12 cellular contexts compared by ENCODE assay signal in the genomic region with DNA sequence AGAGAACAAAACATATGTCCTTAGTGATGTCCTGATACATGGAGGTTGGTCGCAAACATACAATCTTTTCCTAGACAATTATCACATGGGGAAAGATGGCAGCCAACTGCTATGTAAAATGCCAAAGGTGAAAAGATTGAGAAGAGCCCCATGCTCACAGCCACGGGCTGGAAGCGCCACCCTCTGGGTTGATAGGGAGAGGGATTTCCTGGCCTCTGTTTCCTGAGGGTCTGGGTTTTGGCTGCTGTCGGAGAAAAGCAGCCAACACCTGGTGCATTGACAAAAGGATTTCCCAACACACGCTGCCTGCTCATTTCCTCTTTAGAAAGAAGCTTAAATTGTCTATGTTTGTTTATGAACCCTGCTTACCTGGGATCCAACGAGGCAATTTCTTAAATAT. TPM values are rescaled to one million over a fixed set of nuclear protein-coding genes. Genes with fewer than 3 reads are reported as not detected.
DNase-seq lines count a peak whose midpoint lies in the region; ATAC-seq and TF ChIP-seq lines count a peak whose summit lies in the region.
"Had no signal": no experiment of that assay in that cellular context is flagged by ENCODE, and none has a peak within 500 bp of the region (broad histone marks: within the 10 kb centered on the region; RNA-seq: fewer than 3 reads in every experiment).

No MANE protein-coding gene starts in this region.

- no peak overlapping the region for H3K4me3 Mint-ChIP-seq in H9
- no peak overlapping the region for H3K4me3 Mint-ChIP-seq in brain
- H3K4me3 Mint-ChIP-seq: dendritic cell treated with granulocyte-macrophage colony-stimulating factor and Interleukin-4, amounts not matched to agents 40 ng/mL and 50 ng/mL, for 4 days had no signal

- H3K9me3 Mint-ChIP-seq in H9 = 0 out of 5 replicates have a peak, but pooled peaks cover 0 to under 1% of the 10 kb centered on the region in 2 experiments
- peaks cover 0 to 1% (median 0%) of the 10 kb centered on the region in 5 experiments for H3K9me3 Mint-ChIP-seq in brain
- H3K9me3 Mint-ChIP-seq: dendritic cell treated with granulocyte-macrophage colony-stimulating factor and Interleukin-4, amounts not matched to agents 40 ng/mL and 50 ng/mL, for 4 days had no signal

- H3K27me3 ChIP-seq in H9 (ENCODE audit: insufficient read depth, low read length) (no peaks in the 10 kb centered on the region), left lung (no peaks in the 10 kb centered on the region)
- H3K27me3 ChIP-seq: foreskin keratinocyte, thyroid gland had no signal

- H4K8ac ChIP-seq in H9 (replicated peaks; ENCODE audit: insufficient read length, low read depth, low read length) = no peak overlapping the region

- TF ChIP-seq CTCF in GM10266 (IDR thresholded peaks at IDR 0.05; ENCODE audit: control insufficient read depth, insufficient read depth, low read depth, missing control alignments) (peak; percentile 19), H9 (conservative IDR thresholded peaks at IDR 0.05) (peak; percentile 74), brain (conservative IDR thresholded peaks at IDR 0.05) (peak; percentile 38 to 48), left lung (IDR thresholded peaks at IDR 0.05) (no peak)

- no peak overlapping the region for H2BK15ac ChIP-seq in H9 (ENCODE audit: low read depth, low read length)

- H3K9me3 ChIP-seq in H9 (ENCODE audit: control insufficient read depth, low read depth, low read length) = no peaks in the 10 kb centered on the region
- H3K9me3 ChIP-seq in left lung = no peaks in the 10 kb centered on the region
- H3K9me3 ChIP-seq: thyroid gland had no signal

- no peak overlapping the region for H3T11ph ChIP-seq in H9 (ENCODE audit: low read length)

- H2AK5ac ChIP-seq in H9 (ENCODE audit: insufficient read length, low read length) = no peak overlapping the region

- H3K23me2 ChIP-seq in H9 (ENCODE audit: insufficient read length, low read depth, low read length, poor library complexity, severe bottlenecking) = no peaks in the 10 kb centered on the region

- intact Hi-C loops in left lung (cut with DNase I) = no loop called here

- H4K5ac ChIP-seq in H9 (ENCODE audit: insufficient read length, low read depth, low read length) = no peak overlapping the region

- no peak overlapping the region for H2BK20ac ChIP-seq in H9 (ENCODE audit: low read depth, low read length, poor library complexity, severe bottlenecking)

- no peak for DNase-seq in GM10266 (ENCODE audit: extremely low spot score)
- peak; percentile 79 for DNase-seq in H9
- DNase-seq in left lung = no peak
- no peak for DNase-seq in NCI-H2227 (lab: John Stamatoyannopoulos, UW; ENCODE audit: unreplicated experiment)
- DNase-seq: foreskin keratinocyte, KBM-7 had no signal

- no peaks in the 10 kb centered on the region for H3K79me2 ChIP-seq in H9 (ENCODE audit: insufficient read depth, low read length)

- no peak overlapping the region for H3K4ac ChIP-seq in H9 (ENCODE audit: low read depth, low read length)

- H4K91ac ChIP-seq in H9 (ENCODE audit: insufficient read length, low read depth, low read length) = no peak overlapping the region

- H2AFZ ChIP-seq in H9 (ENCODE audit: low read length) = no peak overlapping the region

- H3K27ac Mint-ChIP-seq in H9 (peak overlapping the region; percentile 82 to 93 (median 92); a peak in 6 of 7 replicates), brain (peak overlapping the region in 1 of 5 experiments; percentile 56)
- H3K27ac Mint-ChIP-seq: dendritic cell treated with granulocyte-macrophage colony-stimulating factor and Interleukin-4, amounts not matched to agents 40 ng/mL and 50 ng/mL, for 4 days had no signal

- WGBS in H9 (ENCODE audit: extremely low coverage, insufficient read length, low lambda C conversion rate) = no CpG with 5 or more reads among the region's 6 CpGs

- H3K4me1 Mint-ChIP-seq in H9 (peaks cover 6 to 8% of the 10 kb centered on the region in 2 experiments), brain (peaks cover 29% of the 10 kb centered on the region)

- no peak overlapping the region for H3K27ac ChIP-seq in H9 (ENCODE audit: insufficient read length, low read depth, low read length)
- H3K27ac ChIP-seq in left lung = no peak overlapping the region
- H3K27ac ChIP-seq: foreskin keratinocyte, skin epidermis, thyroid gland had no signal

- H3K4me1 ChIP-seq in H9 (ENCODE audit: insufficient read depth, low read length) (no peaks in the 10 kb centered on the region), left lung (no peaks in the 10 kb centered on the region)
- H3K4me1 ChIP-seq: foreskin keratinocyte had no signal

- ATAC-seq in left lung = peak; percentile 30
- ATAC-seq in GM21360 (IDR thresholded peaks at IDR 0.05; ENCODE audit: unreplicated experiment) = no peak
- no peak for ATAC-seq in HG02678 (IDR thresholded peaks at IDR 0.05; ENCODE audit: unreplicated experiment)
- ATAC-seq: foreskin keratinocyte had no signal

- no peaks in the 10 kb centered on the region; a peak in 1 of 7 replicates for H3K36me3 Mint-ChIP-seq in H9 (ENCODE audit: insufficient read depth in 1 of 3, low read depth in 3 of 3)
- no peaks in the 10 kb centered on the region for H3K36me3 Mint-ChIP-seq in brain

- no peak overlapping the region for H2BK5ac ChIP-seq in H9 (ENCODE audit: insufficient read length, low read length)

- no peak overlapping the region for H3K4me2 ChIP-seq in H9 (ENCODE audit: insufficient read depth, insufficient read length, low read length)

- no peaks in the 10 kb centered on the region for H4K20me1 ChIP-seq in H9 (ENCODE audit: control insufficient read depth, insufficient read depth, insufficient read length)

- no peak overlapping the region for H3K18ac ChIP-seq in H9 (ENCODE audit: insufficient read length, low read depth, low read length)

- no peak overlapping the region for H2BK12ac ChIP-seq in H9 (ENCODE audit: insufficient read length, low read depth, low read length)

- no peak overlapping the region for H3K9ac ChIP-seq in H9 (ENCODE audit: extremely low read depth, insufficient read length, low read length)

- H3K14ac ChIP-seq in H9 (ENCODE audit: insufficient read depth, low read length) = no peak overlapping the region

- H3K4me3 ChIP-seq in left lung = no peak overlapping the region
- H3K4me3 ChIP-seq: skin epidermis, thyroid gland had no signal

- H3K36me3 ChIP-seq in left lung = no peaks in the 10 kb centered on the region
- H3K36me3 ChIP-seq: thyroid gland had no signal

- no peak overlapping the region for H3K56ac ChIP-seq in H9 (ENCODE audit: insufficient read length, low read depth, low read length)

- H3K27me3 Mint-ChIP-seq in H9 (ENCODE audit: low read depth) = no peaks in the 10 kb centered on the region
- H3K27me3 Mint-ChIP-seq in brain = peaks cover 7% of the 10 kb centered on the region

- H3K79me1 ChIP-seq in H9 (ENCODE audit: insufficient read depth, low read depth, low read length, poor library complexity, severe bottlenecking) = no peaks in the 10 kb centered on the region

- no peak overlapping the region for H2BK120ac ChIP-seq in H9 (ENCODE audit: low read depth, low read length, poor library complexity, severe bottlenecking)

- H3K23ac ChIP-seq in H9 (ENCODE audit: insufficient read length, low read depth, low read length) = no peak overlapping the region

RNA-seq across cellular contexts. Expression of a gene that starts 43.8 kb away (rescaled TPM):
- total RNA-seq in H9 (2021) = 1.1 and 1.3 TPM in 2 replicates
- polyA plus RNA-seq in brain (ENCODE audit: insufficient read depth, low read depth, low replicate concordance) = 19.7 TPM
- 1 to 10 TPM; 7.0 to 9.7 TPM for total RNA-seq in left lung
- total RNA-seq: foreskin keratinocyte had no signal
- polyA plus RNA-seq: foreskin keratinocyte had no signal

Comparison
In these comparisons a context has a peak if more than half of its experiments do, and no peak if none do; other contexts are left out.
1. CTCF ChIP-seq: peak in GM10266 (single experiment), H9 (single experiment) and brain (2 of 2); none in left lung (0 of 2).